ENCODE assay signal across 15 cellular contexts in the genomic region with DNA sequence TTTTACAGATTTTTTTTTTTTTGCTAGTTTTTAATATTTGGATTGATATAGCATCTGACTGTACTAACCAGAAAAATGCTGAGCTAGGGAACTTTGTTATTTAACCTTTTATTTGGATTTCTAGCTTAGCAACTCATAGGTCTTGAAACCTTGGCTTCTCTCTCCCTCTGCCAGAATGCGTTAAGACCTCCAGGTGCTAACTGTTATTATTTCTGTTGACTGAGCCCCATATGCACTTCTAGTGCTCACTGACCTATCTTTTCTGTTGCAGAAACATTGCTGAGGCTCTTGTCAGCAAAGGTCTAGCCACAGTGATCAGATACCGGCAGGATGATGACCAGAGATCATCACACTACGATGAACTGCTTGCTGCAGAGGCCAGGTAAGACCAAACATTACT.
"Had no signal": no experiment of that assay in that cellular context is flagged by ENCODE, and none has a peak within 500 bp of the region (broad histone marks: within the 10 kb centered on the region; RNA-seq: fewer than 3 reads in every experiment).

No MANE protein-coding gene starts in this region.

- H3K27me3 ChIP-seq: gastroesophageal sphincter, left lung, neural progenitor cell, pancreas, transverse colon had no signal

- ATAC-seq: effector memory CD8-positive, alpha-beta T cell; gastroesophageal sphincter; left lung; pancreas; stimulated activated memory B cell treated with anti-CD40 and anti-IgM and Interleukin-4, amounts not matched to agents 10 μg/mL and 1 μg/mL and 100 μg/mL, for 72 hours had no signal

- H3K9me3 Mint-ChIP-seq: dendritic cell treated with granulocyte-macrophage colony-stimulating factor and Interleukin-4, amounts not matched to agents 40 ng/mL and 50 ng/mL, for 4 days; effector memory CD8-positive, alpha-beta T cell; neural progenitor cell; stimulated activated memory B cell treated with anti-CD40 and anti-IgM and Interleukin-4, amounts not matched to agents 10 μg/mL and 1 μg/mL and 100 μg/mL, for 72 hours had no signal

- H3K9me3 ChIP-seq: gastroesophageal sphincter, left lung, pancreas, transverse colon had no signal

- H3K27ac ChIP-seq: gastroesophageal sphincter, left lung, pancreas, transverse colon had no signal

- H3K36me3 ChIP-seq: neural progenitor cell had no signal

- H3K4me3 ChIP-seq: gastroesophageal sphincter, left lung, neural progenitor cell, pancreas, transverse colon had no signal

- H3K27ac Mint-ChIP-seq: dendritic cell treated with granulocyte-macrophage colony-stimulating factor and Interleukin-4, amounts not matched to agents 40 ng/mL and 50 ng/mL, for 4 days; neural progenitor cell; stimulated activated memory B cell treated with anti-CD40 and anti-IgM and Interleukin-4, amounts not matched to agents 10 μg/mL and 1 μg/mL and 100 μg/mL, for 72 hours had no signal

- DNase-seq: activated CD4-positive, CD25-positive, alpha-beta regulatory T cell treated with anti-CD3 and anti-CD28 coated beads, Interleukin-2, amount 50 U/mL, for 72 hours; activated naive CD4-positive, alpha-beta T cell treated with Interleukin-2 at 50 U/mL for 16 hours; activated T-cell treated with anti-CD3 and anti-CD28 coated beads for 4 hours; central memory CD4-positive, alpha-beta T cell; effector memory CD8-positive, alpha-beta T cell; left lung; mammary epithelial cell; naive B cell; pancreas; T-helper 9 cell; transverse colon had no signal

- H3K27me3 Mint-ChIP-seq: dendritic cell treated with granulocyte-macrophage colony-stimulating factor and Interleukin-4, amounts not matched to agents 40 ng/mL and 50 ng/mL, for 4 days; effector memory CD8-positive, alpha-beta T cell; naive B cell; stimulated activated memory B cell treated with anti-CD40 and anti-IgM and Interleukin-4, amounts not matched to agents 10 μg/mL and 1 μg/mL and 100 μg/mL, for 72 hours had no signal

- H3K4me3 Mint-ChIP-seq: dendritic cell treated with granulocyte-macrophage colony-stimulating factor and Interleukin-4, amounts not matched to agents 40 ng/mL and 50 ng/mL, for 4 days; effector memory CD8-positive, alpha-beta T cell; naive B cell; neural progenitor cell; stimulated activated memory B cell treated with anti-CD40 and anti-IgM and Interleukin-4, amounts not matched to agents 10 μg/mL and 1 μg/mL and 100 μg/mL, for 72 hours had no signal
